In genomic region chr10:27155073-27155754, GRCh38 we compare ENCODE assay signal across 8 cellular contexts. TPM values are rescaled to one million over a fixed set of nuclear protein-coding genes. Genes with fewer than 3 reads are reported as not detected.
DNase-seq lines count a peak whose midpoint lies in the region; ATAC-seq, FAIRE-seq and TF ChIP-seq lines count a peak whose summit lies in the region.

TSS of gene MASTL (plus strand) at chr10:27155352. CDS start at chr10:27155427, 75 bp downstream.

- H3K27ac ChIP-seq in heart right ventricle (peak within 1 kb of the TSS; percentile 93 to 100 (median 98)), upper lobe of left lung (peak within 1 kb of the TSS; percentile 97 to 100 (median 100))

- ATAC-seq in HG02623 (IDR thresholded peaks at IDR 0.05; ENCODE audit: unreplicated experiment) (peak; percentile 74), heart right ventricle (peak; percentile 96 to 98 (median 97)), upper lobe of left lung (ENCODE audit: low FRiP score in 2 of 2) (peak; percentile 97 to 98)

- DNase-seq in GM12892 (ENCODE audit: insufficient read length) (peak; percentile 74), NCI-H1092 treated with DMSO at 0.1 percent for 48 hours (lab: John Stamatoyannopoulos, UW) (peak; percentile 64), amniotic epithelial cell (ENCODE audit: low read depth) (peak; percentile 91), heart right ventricle (peak; percentile 92 to 93), posterior cingulate gyrus (peak; percentile 78 to 99 (median 88)), upper lobe of left lung (peak; percentile 93 to 98)

- H3K27me3 ChIP-seq in heart right ventricle = no peaks in the 10 kb centered on the region
- H3K27me3 ChIP-seq in upper lobe of left lung = no peaks in the 10 kb centered on the region

- intact Hi-C loops in T-helper 1 cell treated with Interleukin-12 subunit alpha and Interleukin-12 subunit beta and Interleukin-4 antibody, amounts not matched to agents 30 ng/mL and 1 ng/mL, for 36 hours (cut with micrococcal nuclease) = loop anchor here (1.0 to 10.0 kb wide), 11 partner anchors 55 to 1520 kb away; partner anchors contain the start of genes ANKRD26, BAMBI, PDSS1 and RAB18
- intact Hi-C loops in heart right ventricle (cut with DNase I) (loop anchor here in 5 of 10 donors (2.0 to 10.0 kb wide), 4 partner anchors 53 to 90 kb away; partner anchors contain the start of genes ACBD5 (in 5 of the 5) and ANKRD26 (in 2 of the 5)), posterior cingulate gyrus (cut with DNase I) (loop anchor here (2.0 kb wide), 1 partner anchor 86 kb away; the partner anchor contains the start of gene ACBD5)

- H3K4me1 ChIP-seq in heart right ventricle (peaks cover 2 to 50% (median 36%) of the 10 kb centered on the region in 9 donors), upper lobe of left lung (peaks cover 22 to 34% (median 26%) of the 10 kb centered on the region in 4 donors)

- H3K9me3 ChIP-seq in heart right ventricle = no peaks in the 10 kb centered on the region
- H3K9me3 ChIP-seq in upper lobe of left lung = no peaks in the 10 kb centered on the region

- H3K4me3 ChIP-seq in heart right ventricle = peak within 1 kb of the TSS; percentile 48 to 95 (median 84)
- H3K4me3 ChIP-seq in upper lobe of left lung = peak within 1 kb of the TSS; percentile 62 to 85 (median 82)

- WGBS in heart right ventricle, 2 donors = 0 to 1% methylated on average over 55 of the region's 55 CpGs
- 0 to 1% methylated on average over 21 to 45 of the region's 55 CpGs for WGBS in upper lobe of left lung, 2 donors

- H3K36me3 ChIP-seq in heart right ventricle (peaks cover 0 to 31% (median 7%) of the 10 kb centered on the region in 9 donors), upper lobe of left lung (peaks cover 0 to 14% (median 6%) of the 10 kb centered on the region in 4 donors)

- FAIRE-seq in GM12892 (lab: Jason Lieb, UNC) = peak; percentile 97

- peak; percentile 96 for TF ChIP-seq POLR2A in GM12892 (IDR thresholded peaks at IDR 0.05; ENCODE audit: low read depth, low read length)
- TF ChIP-seq POLR2A in upper lobe of left lung (IDR thresholded peaks at IDR 0.05) = peak; percentile 82 to 95 (median 90)

- peak in 1 of 4 donors; percentile 86 for TF ChIP-seq EP300 in upper lobe of left lung (IDR thresholded peaks at IDR 0.05)

- no peak for TF ChIP-seq CTCF in heart right ventricle (IDR thresholded peaks at IDR 0.05)
- TF ChIP-seq CTCF in upper lobe of left lung (IDR thresholded peaks at IDR 0.05) = peak in 1 of 6 experiments; percentile 18

RNA-seq across cellular contexts. Expression of gene MASTL, which starts in this region (rescaled TPM):
- 14.7 TPM for polyA plus RNA-seq in GM12892 (2012; ENCODE audit: missing spikeins)
- 26.5 and 26.9 TPM in 2 replicates for total RNA-seq in T-helper 1 cell treated with Interleukin-12 subunit alpha and Interleukin-12 subunit beta and Interleukin-4 antibody, amounts not matched to agents 30 ng/mL and 1 ng/mL, for 36 hours
- total RNA-seq in heart right ventricle (1 to 10 TPM; 1.6 to 4.3 (median 2.0) TPM), upper lobe of left lung (10 to 100 TPM in 2 of 6 donors, 1 to 10 TPM in 4; 5.7 to 19.9 (median 7.5) TPM)
- 1 to 10 TPM; 1.5 to 1.7 TPM for polyA plus RNA-seq in heart right ventricle

Comparison
In these comparisons a context has a peak if more than half of its experiments do, and no peak if none do; other contexts are left out.
1. Peak in every context shown above with its lines: DNase-seq, ATAC-seq, H3K4me3 ChIP-seq and H3K27ac ChIP-seq.